8 cellular contexts compared by ENCODE assay signal in the genomic region with DNA sequence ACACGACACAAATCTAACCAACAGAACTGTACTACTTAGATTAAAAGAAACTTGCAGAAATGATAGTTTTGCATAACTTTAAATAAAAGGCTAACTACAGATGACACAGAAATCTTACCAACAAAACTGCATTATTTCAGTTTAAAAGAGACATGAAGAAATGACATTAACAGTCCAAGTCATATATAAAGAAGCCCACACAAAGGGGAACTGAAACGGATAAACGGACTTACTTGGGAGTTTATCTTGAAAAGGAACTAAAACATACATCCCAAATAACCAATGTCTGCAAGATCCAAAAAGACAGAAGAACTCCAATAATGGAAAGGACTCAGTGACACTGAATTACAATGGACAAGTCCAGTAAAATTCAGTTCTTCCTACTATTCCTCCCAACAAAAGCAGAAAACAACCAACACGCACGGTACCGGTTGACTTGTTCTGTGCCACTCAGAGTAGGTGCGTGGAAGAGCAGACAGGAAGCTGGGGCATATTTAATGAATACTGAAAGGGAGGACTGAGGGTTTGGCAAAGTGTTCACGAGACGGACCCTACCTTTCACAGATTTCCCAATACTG. TPM values are rescaled to one million over a fixed set of nuclear protein-coding genes. Genes with fewer than 3 reads are reported as not detected.
DNase-seq lines count a peak whose midpoint lies in the region; ATAC-seq and TF ChIP-seq lines count a peak whose summit lies in the region.

No MANE protein-coding gene starts in this region.

- POLR2A ChIA-PET in AG04449 (lab: Yijun Ruan, JAX) = no interaction called here

- DNase-seq in AG04449 (ENCODE audit: low read depth, low spot score) = no peak
- peak; percentile 7 for DNase-seq in SW480 (ENCODE audit: low spot score)
- DNase-seq in fibroblast of mammary gland (ENCODE audit: low read depth) = peak; percentile 36
- DNase-seq in neural crest cell (ENCODE audit: low read depth, low spot score) = no peak
- DNase-seq in NCI-H446 (lab: John Stamatoyannopoulos, UW) = no peak
- DNase-seq in NCI-H82 treated with DMSO at 0.1 percent for 48 hours (lab: John Stamatoyannopoulos, UW; ENCODE audit: unreplicated experiment) = no peak

- no peak overlapping the region for H3K27ac Mint-ChIP-seq in neural crest cell (ENCODE audit: unreplicated experiment)

- no peaks in the 10 kb centered on the region for H3K9me3 Mint-ChIP-seq in neural crest cell

- no peaks in the 10 kb centered on the region for H3K36me3 Mint-ChIP-seq in neural crest cell (ENCODE audit: low read depth)

- H3K4me3 Mint-ChIP-seq in neural crest cell = peak overlapping the region; percentile 77

- ATAC-seq in GM18907 (IDR thresholded peaks at IDR 0.05; ENCODE audit: unreplicated experiment) = peak; percentile 67
- ATAC-seq in HG03066 (IDR thresholded peaks at IDR 0.05; ENCODE audit: low read depth, unreplicated experiment) = peak; percentile 47

- H3K27me3 Mint-ChIP-seq in neural crest cell (ENCODE audit: low read depth) = peaks cover 62% of the 10 kb centered on the region

- TF ChIP-seq CTCF in AG04449 (IDR thresholded peaks at IDR 0.05; ENCODE audit: insufficient read depth, low read length, missing control alignments) (no peak), fibroblast of mammary gland (conservative IDR thresholded peaks at IDR 0.05; ENCODE audit: control insufficient read depth, insufficient read depth, low read depth, low read length) (no peak), neural crest cell (conservative IDR thresholded peaks at IDR 0.05) (no peak)

- H3K4me1 Mint-ChIP-seq in neural crest cell = peaks cover 8% of the 10 kb centered on the region

- CTCF ChIA-PET in AG04449 (lab: Yijun Ruan, JAX) = interaction anchor here (0.5 kb wide), 1 partner anchor 126 kb away, joined by 3 read pairs; no protein-coding TSS in a partner anchor

- peak overlapping the region; percentile 60 for H3K4me3 ChIP-seq in AG04449 (ENCODE audit: low read depth, low read length)
- H3K4me3 ChIP-seq in fibroblast of mammary gland (ENCODE audit: control insufficient read depth, low read depth, low read length) = peak overlapping the region; percentile 69

RNA-seq across cellular contexts. Expression of a gene that starts 0.8 kb away (rescaled TPM):
- total RNA-seq in neural crest cell = not detected in 2 replicates

Comparison
In these comparisons a context has a peak if more than half of its experiments do, and no peak if none do; other contexts are left out.
1. DNase-seq: peak in SW480 (single experiment) and fibroblast of mammary gland (single experiment); none in AG04449 (single experiment), neural crest cell (single experiment), NCI-H446 (0 of 2) and NCI-H82 treated with DMSO at 0.1 percent for 48 hours (single experiment).